Comparison of ENCODE assay signal across 19 cellular contexts in the genomic region with DNA sequence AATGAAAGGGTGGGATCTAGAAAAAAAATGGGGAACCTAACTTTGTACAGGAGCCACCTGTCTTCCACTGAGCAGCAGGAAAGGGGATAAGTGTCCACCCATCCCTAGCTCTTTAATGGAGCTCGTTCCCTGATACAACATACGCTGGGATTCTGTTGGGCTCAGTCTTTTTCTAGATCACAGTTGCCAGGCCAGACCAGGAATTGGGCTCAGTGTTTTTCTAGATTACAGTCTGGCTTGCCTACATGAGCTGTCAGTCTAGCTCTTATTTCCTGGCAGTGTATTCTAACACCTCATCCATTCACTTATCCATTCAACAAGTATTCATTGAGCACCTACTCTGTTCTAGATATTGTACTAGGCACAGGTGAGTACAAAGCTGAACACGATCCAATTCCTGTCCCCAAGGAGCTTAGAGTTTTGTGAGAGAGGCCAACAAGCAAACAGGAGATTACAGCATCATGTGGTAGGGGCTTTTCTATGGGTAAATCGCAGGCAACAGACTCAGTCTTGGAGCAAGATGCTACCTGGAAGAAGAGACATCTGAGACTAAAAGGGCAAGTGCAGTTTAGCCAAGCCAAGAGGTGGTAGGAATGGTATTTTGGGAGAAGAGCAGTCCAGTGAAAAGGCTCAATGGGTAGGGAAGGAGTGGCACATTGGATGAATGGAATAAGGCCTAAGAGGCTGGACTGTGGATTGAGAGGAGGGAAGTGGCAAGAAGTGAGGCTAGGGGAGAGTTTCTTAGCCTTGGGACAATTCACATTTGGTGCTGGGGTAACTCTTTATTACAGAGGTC.
A peak's percentile ranks its signal among the peaks of the same experiment; 100 is the strongest.
DNase-seq lines count a peak whose midpoint lies in the region; ATAC-seq, FAIRE-seq and TF ChIP-seq lines count a peak whose summit lies in the region.
"Had no signal": no experiment of that assay in that cellular context is flagged by ENCODE, and none has a peak within 500 bp of the region (broad histone marks: within the 10 kb centered on the region; RNA-seq: fewer than 3 reads in every experiment).

No MANE protein-coding gene starts in this region.

- H3K27ac ChIP-seq in HepG2 (ENCODE audit: extremely low read length, insufficient read depth, low read length) (no peak overlapping the region), right lobe of liver (no peak overlapping the region), coronary artery (no peak overlapping the region)
- H3K27ac ChIP-seq: BLaER1 treated with 17β-estradiol and CSF1 and Interleukin-3, amounts not matched to agents 10 nM and 100 nM; HL-60 had no signal

- TF ChIP-seq RAD21 in HepG2 (CRISPR knock-in tag; IDR thresholded peaks at IDR 0.05), result no peak

- H3K9me3 ChIP-seq in HepG2 (ENCODE audit: low read length), result no peaks in the 10 kb centered on the region
- no peaks in the 10 kb centered on the region for H3K9me3 ChIP-seq in right lobe of liver

- H3K4me1 ChIP-seq in HepG2 (ENCODE audit: insufficient read depth, low read length) (peaks cover 3% of the 10 kb centered on the region), right lobe of liver (no peaks in the 10 kb centered on the region)
- H3K4me1 ChIP-seq: BLaER1 treated with 17β-estradiol and CSF1 and Interleukin-3, amounts not matched to agents 10 nM and 100 nM had no signal

- no peak for TF ChIP-seq EP300 in HepG2 (IDR thresholded peaks at IDR 0.05; ENCODE audit: low read depth in 2 of 2, low read length in 2 of 2)
- no peak for TF ChIP-seq EP300 in HepG2 (CRISPR knock-in tag; IDR thresholded peaks at IDR 0.05; ENCODE audit: borderline replicate concordance)

- H3K27me3 ChIP-seq in HepG2 (ENCODE audit: control insufficient read depth in 1 of 2, insufficient read depth in 2 of 2, low read length in 2 of 2), result peaks cover 3 to 21% of the 10 kb centered on the region in 2 experiments; a peak in 3 of 5 replicates
- H3K27me3 ChIP-seq in right lobe of liver, result no peaks in the 10 kb centered on the region
- H3K27me3 ChIP-seq: BLaER1 treated with 17β-estradiol and CSF1 and Interleukin-3, amounts not matched to agents 10 nM and 100 nM had no signal

- H3K79me2 ChIP-seq in HepG2 (ENCODE audit: insufficient read depth, low read length), result no peaks in the 10 kb centered on the region

- H3K27ac Mint-ChIP-seq in type B pancreatic cell, result no peak overlapping the region
- H3K27ac Mint-ChIP-seq: B cell; CD8-positive, alpha-beta T cell had no signal

- no peak overlapping the region for H3K4me2 ChIP-seq in HepG2 (ENCODE audit: low read depth, low read length)
- H3K4me2 ChIP-seq: BLaER1 treated with 17β-estradiol and CSF1 and Interleukin-3, amounts not matched to agents 10 nM and 100 nM had no signal

- H3K9me3 Mint-ChIP-seq in type B pancreatic cell, result no peaks in the 10 kb centered on the region
- H3K9me3 Mint-ChIP-seq: CD8-positive, alpha-beta T cell had no signal

- POLR2A ChIA-PET in HepG2 (lab: Yijun Ruan, JAX), result no interaction called here

- no peak for DNase-seq in HepG2 (ENCODE audit: low spot score)
- DNase-seq in right lobe of liver, result no peak
- peak; percentile 24 for DNase-seq in coronary artery (ENCODE audit: low spot score)
- DNase-seq in type B pancreatic cell (ENCODE audit: extremely low spot score, unreplicated experiment), result peak; percentile 40
- DNase-seq: Calu3; CD8-positive, alpha-beta T cell; DMS53; DND-41; EL; IMR-90 had no signal

- H3K4me3 ChIP-seq in HepG2 (replicated peaks in 1 of 3; ENCODE audit: insufficient read depth in 1 of 3, low read depth in 2 of 3, low read length in 3 of 3), result no peak overlapping the region
- H3K4me3 ChIP-seq in right lobe of liver, result no peak overlapping the region
- no peak overlapping the region for H3K4me3 ChIP-seq in coronary artery
- H3K4me3 ChIP-seq: BLaER1 treated with 17β-estradiol and CSF1 and Interleukin-3, amounts not matched to agents 10 nM and 100 nM; GM12878; K562 had no signal

- CTCF ChIA-PET in HepG2 (lab: Yijun Ruan, JAX; ENCODE audit: low intra/inter-chr PET ratio, low total read pairs), result no interaction called here

- WGBS in HepG2 (ENCODE audit: low lambda C conversion rate), result 4% methylated on average over 4 of the region's 4 CpGs
- 70% methylated on average over 4 of the region's 4 CpGs for WGBS in right lobe of liver (ENCODE audit: insufficient coverage, low coverage, low lambda C conversion rate, missing lambda C conversion rate)

- ATAC-seq in HepG2 (no peak), right lobe of liver (no peak), HG02852 (IDR thresholded peaks at IDR 0.05; ENCODE audit: unreplicated experiment) (no peak), GM18511 (IDR thresholded peaks at IDR 0.05; ENCODE audit: unreplicated experiment) (no peak)
- ATAC-seq: CD8-positive, alpha-beta T cell; GM12878; K562 had no signal

- H3K36me3 ChIP-seq in HepG2 (replicated peaks in 1 of 2; ENCODE audit: control insufficient read depth in 1 of 2, insufficient read depth in 2 of 2, low read length in 2 of 2) (no peaks in the 10 kb centered on the region), right lobe of liver (no peaks in the 10 kb centered on the region)
- H3K36me3 ChIP-seq: BLaER1 treated with 17β-estradiol and CSF1 and Interleukin-3, amounts not matched to agents 10 nM and 100 nM had no signal

- no peak overlapping the region for H2AFZ ChIP-seq in HepG2 (ENCODE audit: low read length)

- no peaks in the 10 kb centered on the region for H3K36me3 Mint-ChIP-seq in type B pancreatic cell
- H3K36me3 Mint-ChIP-seq: CD8-positive, alpha-beta T cell had no signal

- H4K20me1 ChIP-seq in HepG2 (ENCODE audit: insufficient read depth, low read length), result no peaks in the 10 kb centered on the region
- H4K20me1 ChIP-seq: BLaER1 treated with 17β-estradiol and CSF1 and Interleukin-3, amounts not matched to agents 10 nM and 100 nM had no signal

- no TSS peak for BruUV-seq in HepG2 (replicated peaks; lab: Mats Ljungman, UMichigan)

- no peak overlapping the region for H3K4me3 Mint-ChIP-seq in type B pancreatic cell
- H3K4me3 Mint-ChIP-seq: B cell; CD8-positive, alpha-beta T cell had no signal

- intact Hi-C loops in HepG2 (cut with micrococcal nuclease; ENCODE audit: unreplicated experiment) (no loop called here), right lobe of liver (cut with DNase I) (no loop called here)

- TF ChIP-seq CTCF in HepG2 (CRISPR knock-in tag; IDR thresholded peaks at IDR 0.05) (no peak), right lobe of liver (IDR thresholded peaks at IDR 0.05) (no peak), coronary artery (IDR thresholded peaks at IDR 0.05) (no peak), type B pancreatic cell (conservative IDR thresholded peaks at IDR 0.05) (no peak)

- TF ChIP-seq POLR2A in HepG2 (IDR thresholded peaks at IDR 0.05; ENCODE audit: insufficient read depth in 1 of 2, low read depth in 2 of 2, low read length in 2 of 2) (no peak), right lobe of liver (IDR thresholded peaks at IDR 0.05) (no peak)

- no peak overlapping the region for H3K9ac ChIP-seq in HepG2 (ENCODE audit: insufficient read depth, low read depth, low read length)
- H3K9ac ChIP-seq: BLaER1 treated with 17β-estradiol and CSF1 and Interleukin-3, amounts not matched to agents 10 nM and 100 nM had no signal

- H3K27me3 Mint-ChIP-seq in type B pancreatic cell, result no peaks in the 10 kb centered on the region
- H3K27me3 Mint-ChIP-seq: B cell had no signal

- no peaks in the 10 kb centered on the region for H3K4me1 Mint-ChIP-seq in type B pancreatic cell (ENCODE audit: unreplicated experiment)
- H3K4me1 Mint-ChIP-seq: B cell had no signal

- FAIRE-seq in HepG2 (lab: Jason Lieb, UNC), result no peak
- FAIRE-seq: GM12878, GM19239, H54, K562 had no signal

- in situ Hi-C loops in HepG2 (cut with HindIII; ENCODE audit: extremely low pct_ligation_motif_present, low pct_unique_long_range_greater_than_20kb), result no loop called here

TF ChIP-seq in HepG2, 621 proteins besides CTCF, POLR2A, EP300 and RAD21:
- TF ChIP-seq FOXK2 (IDR thresholded peaks at IDR 0.05), result 0 out of 2 replicates have a peak, but pooled peaks have one; percentile 5
- TF ChIP-seq HES4 (CRISPR knock-in tag; IDR thresholded peaks at IDR 0.05; ENCODE audit: borderline replicate concordance), result 0 out of 2 replicates have a peak, but pooled peaks have one; percentile 27
- TF ChIP-seq ZNF282 (IDR thresholded peaks at IDR 0.05; ENCODE audit: partially characterized antibody), result peak; percentile 94
- TF ChIP-seq SNAI1 (CRISPR knock-in tag; IDR thresholded peaks at IDR 0.05; ENCODE audit: borderline replicate concordance), result no peak
- TF ChIP-seq NCOA2 (CRISPR knock-in tag; IDR thresholded peaks at IDR 0.05), result no peak
- TF ChIP-seq PAWR (CRISPR knock-in tag; IDR thresholded peaks at IDR 0.05; ENCODE audit: borderline replicate concordance), result no peak
- TF ChIP-seq TEAD3 (CRISPR knock-in tag; optimal IDR thresholded peaks at IDR 0.05; ENCODE audit: borderline replicate concordance), result peak; percentile 8
- TF ChIP-seq, protein P1, sequence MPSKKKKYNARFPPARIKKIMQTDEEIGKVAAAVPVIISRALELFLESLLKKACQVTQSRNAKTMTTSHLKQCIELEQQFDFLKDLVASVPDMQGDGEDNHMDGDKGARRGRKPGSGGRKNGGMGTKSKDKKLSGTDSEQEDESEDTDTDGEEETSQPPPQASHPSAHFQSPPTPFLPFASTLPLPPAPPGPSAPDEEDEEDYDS (CRISPR knock-in tag; IDR thresholded peaks at IDR 0.05), result no peak

Comparison
In these comparisons a context has a peak if more than half of its experiments do, and no peak if none do; other contexts are left out.
1. DNase-seq: peak in coronary artery (single experiment) and type B pancreatic cell (single experiment); none in HepG2 (single experiment) and right lobe of liver (0 of 3).